In genomic region chr7:101104799-101105198, GRCh38 we compare ENCODE assay signal across 2 cellular contexts.
TF ChIP-seq lines count a peak whose summit lies in the region.

No MANE protein-coding gene starts in this region.

TF ChIP-seq in IMR-90, 13 proteins besides CTCF, POLR2A, EP300 and RAD21:
- TF ChIP-seq MAFK (IDR thresholded peaks at IDR 0.05; ENCODE audit: low read depth, low read length), result no peak
- TF ChIP-seq NFE2L2 (IDR thresholded peaks at IDR 0.05; ENCODE audit: low read depth, low read length), result no peak
- no peak for TF ChIP-seq SMC3 (IDR thresholded peaks at IDR 0.05; ENCODE audit: low read depth, low read length)
- TF ChIP-seq RFX5 (IDR thresholded peaks at IDR 0.05; ENCODE audit: low read depth, low read length), result no peak
- no peak for TF ChIP-seq BHLHE40 (IDR thresholded peaks at IDR 0.05; ENCODE audit: low read depth, low read length)
- no peak for TF ChIP-seq ELK1 (IDR thresholded peaks at IDR 0.05; ENCODE audit: borderline replicate concordance, low read depth, low read length)
- TF ChIP-seq RCOR1 (IDR thresholded peaks at IDR 0.05; ENCODE audit: insufficient replicate concordance, low read length), result no peak
- TF ChIP-seq CHD1 (IDR thresholded peaks at IDR 0.05; ENCODE audit: low read depth, low read length), result no peak
- TF ChIP-seq CEBPB (IDR thresholded peaks at IDR 0.05; ENCODE audit: low read depth, low read length), result no peak
- TF ChIP-seq, protein P1, sequence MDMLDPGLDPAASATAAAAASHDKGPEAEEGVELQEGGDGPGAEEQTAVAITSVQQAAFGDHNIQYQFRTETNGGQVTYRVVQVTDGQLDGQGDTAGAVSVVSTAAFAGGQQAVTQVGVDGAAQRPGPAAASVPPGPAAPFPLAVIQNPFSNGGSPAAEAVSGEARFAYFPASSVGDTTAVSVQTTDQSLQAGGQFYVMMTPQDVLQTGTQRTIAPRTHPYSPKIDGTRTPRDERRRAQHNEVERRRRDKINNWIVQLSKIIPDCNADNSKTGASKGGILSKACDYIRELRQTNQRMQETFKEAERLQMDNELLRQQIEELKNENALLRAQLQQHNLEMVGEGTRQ (IDR thresholded peaks at IDR 0.05; ENCODE audit: low read depth, low read length), result no peak
- no peak for TF ChIP-seq FOS (IDR thresholded peaks at IDR 0.05; ENCODE audit: low read depth, low read length)
- no peak for TF ChIP-seq MAZ (IDR thresholded peaks at IDR 0.05; ENCODE audit: borderline replicate concordance, low read depth, low read length)
- no peak for TF ChIP-seq MXI1 (IDR thresholded peaks at IDR 0.05; ENCODE audit: borderline replicate concordance, low read depth, low read length)

TF ChIP-seq in HepG2, 621 proteins besides CTCF, POLR2A, EP300 and RAD21:
- no peak for TF ChIP-seq ZNF230 (CRISPR knock-in tag; IDR thresholded peaks at IDR 0.05)
- TF ChIP-seq GTF2F1 (IDR thresholded peaks at IDR 0.05; ENCODE audit: low read length), result no peak
- TF ChIP-seq ZSCAN31 (CRISPR knock-in tag; IDR thresholded peaks at IDR 0.05; ENCODE audit: low read depth), result 0 out of 2 replicates have a peak, but pooled peaks have one; percentile 16
- no peak for TF ChIP-seq FLYWCH1 (CRISPR knock-in tag; IDR thresholded peaks at IDR 0.05)
